Comparison of ENCODE assay signal across 8 cellular contexts in the genomic region with DNA sequence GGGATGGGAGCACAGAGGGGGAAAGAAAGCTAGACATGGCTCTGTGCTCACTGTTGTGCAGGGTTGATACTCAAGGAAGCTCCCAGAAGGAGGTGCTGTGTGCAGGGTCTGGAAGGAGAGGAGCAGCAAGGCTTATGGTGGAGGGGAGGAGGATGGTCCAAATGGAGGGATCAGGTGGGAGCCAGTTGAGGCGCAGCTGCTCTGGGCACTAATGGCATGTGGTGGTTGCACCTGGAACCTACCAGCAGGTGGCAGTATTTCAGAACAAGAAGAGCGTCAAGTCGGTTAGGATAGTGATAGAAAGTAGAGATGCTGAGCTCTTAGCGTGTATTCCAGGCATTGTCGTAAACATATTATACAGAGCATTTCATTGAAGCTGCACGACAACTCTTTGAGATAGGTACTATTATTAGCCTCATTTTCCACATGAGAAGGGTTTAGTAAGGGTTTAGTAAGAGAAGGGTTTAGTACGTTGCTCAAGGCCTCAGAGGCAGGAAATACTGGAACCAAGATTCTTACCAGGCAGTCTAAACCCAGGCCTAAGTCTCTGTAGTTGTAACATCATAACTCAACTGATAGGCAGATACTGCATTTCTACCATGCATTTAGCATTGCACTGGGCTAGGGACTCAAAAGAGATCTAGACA.
DNase-seq lines count a peak whose midpoint lies in the region; ATAC-seq and TF ChIP-seq lines count a peak whose summit lies in the region.

No MANE protein-coding gene starts in this region.

- H3K4me1 ChIP-seq in OCI-LY3 (ENCODE audit: low read length) (peaks cover 2% of the 10 kb centered on the region; the same call in 1 of the 2 replicates), uterus (peaks cover 0 to 6% of the 10 kb centered on the region in 2 donors)

- H3K9me3 Mint-ChIP-seq in osteocyte (ENCODE audit: unreplicated experiment): no peaks in the 10 kb centered on the region

- no peaks in the 10 kb centered on the region for H3K36me3 Mint-ChIP-seq in osteocyte (ENCODE audit: unreplicated experiment)

- ATAC-seq in GM19351 (IDR thresholded peaks at IDR 0.05; ENCODE audit: unreplicated experiment): peak; percentile 95

- H3K9ac ChIP-seq in OCI-LY3 (ENCODE audit: low read length): no peak overlapping the region

- DNase-seq in COLO668 (lab: John Stamatoyannopoulos, UW; ENCODE audit: unreplicated experiment): peak; percentile 63
- DNase-seq in HT1080 (ENCODE audit: low read depth): peak; percentile 55
- DNase-seq in activated T-cell treated with anti-CD3 and anti-CD28 coated beads, Interleukin-2, amount 50 U/mL, for 48 hours: peak; percentile 55 to 62
- DNase-seq in foreskin melanocyte: peak; percentile 40
- DNase-seq in osteocyte (ENCODE audit: extremely low spot score, unreplicated experiment): peak; percentile 83
- peak in 1 of 2 donors; percentile 58 for DNase-seq in uterus

- H3K4me3 ChIP-seq in OCI-LY3 (ENCODE audit: low read length) (no peak overlapping the region), uterus (no peak overlapping the region)

- no peaks in the 10 kb centered on the region for H4K20me1 ChIP-seq in OCI-LY3 (ENCODE audit: insufficient read depth, low read length)

- no peaks in the 10 kb centered on the region for H3K79me2 ChIP-seq in OCI-LY3 (ENCODE audit: low read length)

- H3K27ac ChIP-seq in OCI-LY3 (ENCODE audit: low read length) (no peak overlapping the region), uterus (no peak overlapping the region)

- H3K27me3 ChIP-seq in OCI-LY3 (ENCODE audit: low read depth, low read length) (no peaks in the 10 kb centered on the region), uterus (no peaks in the 10 kb centered on the region)

- H3K36me3 ChIP-seq in OCI-LY3 (replicated peaks; ENCODE audit: low read depth, low read length) (no peaks in the 10 kb centered on the region), uterus (no peaks in the 10 kb centered on the region)

- TF ChIP-seq CTCF in OCI-LY3 (IDR thresholded peaks at IDR 0.05; ENCODE audit: low read depth, low read length) (peak; percentile 89), osteocyte (IDR thresholded peaks at IDR 0.05) (peak; percentile 84), uterus (IDR thresholded peaks at IDR 0.05) (peak; percentile 60 to 76 (median 67))

- no peak for TF ChIP-seq POLR2A in uterus (IDR thresholded peaks at IDR 0.05)

- intact Hi-C loops in uterus (cut with DNase I; ENCODE audit: low total_unique reads): no loop called here

- H3K27me3 Mint-ChIP-seq in osteocyte (ENCODE audit: unreplicated experiment): no peaks in the 10 kb centered on the region

- H3K9me3 ChIP-seq in OCI-LY3 (ENCODE audit: insufficient read depth, low read length) (no peaks in the 10 kb centered on the region; the same call in 1 of the 2 replicates), uterus (no peaks in the 10 kb centered on the region)

- no peak overlapping the region for H3K27ac Mint-ChIP-seq in osteocyte (ENCODE audit: unreplicated experiment)

- H3K4me3 Mint-ChIP-seq in osteocyte (ENCODE audit: unreplicated experiment): no peak overlapping the region

- H2AFZ ChIP-seq in OCI-LY3 (ENCODE audit: low read depth, low read length): no peak overlapping the region

- peaks cover 24% of the 10 kb centered on the region for H3K4me1 Mint-ChIP-seq in osteocyte (ENCODE audit: unreplicated experiment)

- 0 out of 2 replicates have a peak overlapping the region, but pooled peaks have one; percentile 27 for H3K4me2 ChIP-seq in OCI-LY3 (ENCODE audit: low read length)
